In genomic region chr2:39550701-39551285, GRCh38 we compare ENCODE assay signal across 1 cellular context.
A peak's percentile ranks its signal among the peaks of the same experiment; 100 is the strongest.
TF ChIP-seq lines count a peak whose summit lies in the region.

No MANE protein-coding gene starts in this region.

TF ChIP-seq in HepG2, 621 proteins besides CTCF, POLR2A, EP300 and RAD21 (continued from another document and continues in another):
- no peak for TF ChIP-seq ZNF318 (CRISPR knock-in tag; IDR thresholded peaks at IDR 0.05)
- TF ChIP-seq PAX8 (CRISPR knock-in tag; IDR thresholded peaks at IDR 0.05; ENCODE audit: borderline replicate concordance) = no peak
- TF ChIP-seq HOXA5 (CRISPR knock-in tag; IDR thresholded peaks at IDR 0.05) = peak; percentile 99
- peak; percentile 79; the same call in 1 of the 2 replicates for TF ChIP-seq ARID4A (CRISPR knock-in tag; IDR thresholded peaks at IDR 0.05; ENCODE audit: borderline replicate concordance)
- TF ChIP-seq ZNF512B (CRISPR knock-in tag; IDR thresholded peaks at IDR 0.05; ENCODE audit: borderline replicate concordance) = peak; percentile 100
- TF ChIP-seq DPF2 (CRISPR knock-in tag; IDR thresholded peaks at IDR 0.05; ENCODE audit: borderline replicate concordance, low read depth) = peak; percentile 100
- TF ChIP-seq POLR2G (IDR thresholded peaks at IDR 0.05; ENCODE audit: low read depth, low read length) = 0 out of 2 replicates have a peak, but pooled peaks have one; percentile 37
- TF ChIP-seq POGK (CRISPR knock-in tag; conservative IDR thresholded peaks at IDR 0.05) = peak; percentile 88; the same call in 1 of the 2 replicates
- peak; percentile 99 for TF ChIP-seq HMG20A (CRISPR knock-in tag; IDR thresholded peaks at IDR 0.05; ENCODE audit: borderline replicate concordance)
- no peak for TF ChIP-seq MAZ (IDR thresholded peaks at IDR 0.05; ENCODE audit: borderline replicate concordance, low read depth, low read length)
- TF ChIP-seq MAZ (CRISPR knock-in tag; IDR thresholded peaks at IDR 0.05; ENCODE audit: low read depth) = peak; percentile 66; the same call in 1 of the 2 replicates
- peak; percentile 91; the same call in 1 of the 2 replicates for TF ChIP-seq ZNF746 (CRISPR knock-in tag; IDR thresholded peaks at IDR 0.05)
- TF ChIP-seq ZIK1 (CRISPR knock-in tag; IDR thresholded peaks at IDR 0.05; ENCODE audit: borderline replicate concordance, low read depth) = no peak
- no peak for TF ChIP-seq ZNF251 (CRISPR knock-in tag; IDR thresholded peaks at IDR 0.05)
- no peak for TF ChIP-seq KIAA2018 (CRISPR knock-in tag; IDR thresholded peaks at IDR 0.05; ENCODE audit: borderline replicate concordance)
- TF ChIP-seq JDP2 (CRISPR knock-in tag; IDR thresholded peaks at IDR 0.05; ENCODE audit: borderline replicate concordance) = peak; percentile 94; the same call in 1 of the 2 replicates
- no peak for TF ChIP-seq TMF1 (CRISPR knock-in tag; IDR thresholded peaks at IDR 0.05; ENCODE audit: low read depth)
- no peak for TF ChIP-seq MAFG (CRISPR knock-in tag; IDR thresholded peaks at IDR 0.05)
- no peak for TF ChIP-seq SRY (CRISPR knock-in tag; IDR thresholded peaks at IDR 0.05)
- TF ChIP-seq ZBTB26 (CRISPR knock-in tag; IDR thresholded peaks at IDR 0.05; ENCODE audit: borderline replicate concordance) = peak; percentile 93
